Comparison of ENCODE assay signal across 8 cellular contexts in the genomic region with DNA sequence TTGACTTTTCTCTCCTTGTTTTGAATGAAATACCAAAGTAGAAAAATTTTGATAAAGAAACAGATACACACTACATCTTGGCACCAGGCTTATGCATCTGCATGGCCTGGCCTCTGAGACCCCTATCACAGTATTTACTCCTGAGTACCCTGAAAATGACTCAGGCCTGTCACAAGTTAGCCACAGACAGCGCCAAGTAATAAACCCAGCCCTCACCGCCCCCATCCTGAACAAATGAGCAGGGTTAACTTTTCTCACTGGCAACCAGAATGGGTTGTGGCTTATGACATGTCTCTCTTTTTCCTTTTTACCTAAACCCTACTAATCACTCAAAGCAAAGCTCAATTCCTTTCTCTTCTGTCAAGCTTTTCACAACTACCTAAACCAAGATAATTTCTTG. TPM values are rescaled to one million over a fixed set of nuclear protein-coding genes. Genes with fewer than 3 reads are reported as not detected.
A peak's percentile ranks its signal among the peaks of the same experiment; 100 is the strongest.
DNase-seq lines count a peak whose midpoint lies in the region; ATAC-seq, FAIRE-seq and TF ChIP-seq lines count a peak whose summit lies in the region.

No MANE protein-coding gene starts in this region.

- peak; percentile 45 for ATAC-seq in GM18498 (IDR thresholded peaks at IDR 0.05; ENCODE audit: unreplicated experiment)
- peak; percentile 52 for ATAC-seq in HG03045 (IDR thresholded peaks at IDR 0.05; ENCODE audit: unreplicated experiment)
- peak; percentile 87 for ATAC-seq in GM12878
- no peak for ATAC-seq in HG03280 (IDR thresholded peaks at IDR 0.05; ENCODE audit: unreplicated experiment)

- H4K20me1 ChIP-seq in GM12878 (ENCODE audit: control insufficient read depth, insufficient read depth): no peaks in the 10 kb centered on the region

- H3K4me2 ChIP-seq in GM12878 (ENCODE audit: control insufficient read depth, insufficient read depth): peak overlapping the region; percentile 6; the same call in 1 of the 2 replicates

- no peak for FAIRE-seq in GM12878 (lab: Jason Lieb, UNC)

- H3K9me3 ChIP-seq in GM12878 (replicated peaks; ENCODE audit: control insufficient read depth, insufficient read depth, low read length): no peaks in the 10 kb centered on the region

- peaks cover 7% of the 10 kb centered on the region for H3K79me2 ChIP-seq in GM12878 (ENCODE audit: control insufficient read depth, insufficient read depth, low read length)

- peak in 1 of 2 experiments; percentile 39; a peak in 1 of 4 replicates for TF ChIP-seq EP300 in GM12878 (IDR thresholded peaks at IDR 0.05; ENCODE audit: borderline replicate concordance in 1 of 2, control insufficient read depth in 1 of 2, low read depth in 2 of 2, low read length in 2 of 2)

- TF ChIP-seq CTCF in GM12878 (IDR thresholded peaks at IDR 0.05 in 2 of 3, conservative IDR thresholded peaks at IDR 0.05 in 1 of 3; ENCODE audit: control insufficient read depth in 2 of 3, extremely low read depth in 1 of 3, insufficient read depth in 1 of 3, low read depth in 3 of 3, low read length in 3 of 3) (no peak), GM20000 (IDR thresholded peaks at IDR 0.05; ENCODE audit: extremely low read depth, missing control alignments) (no peak), GM10248 (IDR thresholded peaks at IDR 0.05; ENCODE audit: control extremely low read depth, extremely low read depth, low read depth, missing control alignments) (no peak)

- POLR2A ChIA-PET in GM12878 (lab: Charles Lee): interaction anchor here (0.6 to 3.1 kb wide), 14 partner anchors 8 to 257 kb away, joined by 3 to 19 read pairs (median 4); no protein-coding TSS in a partner anchor
- POLR2A ChIA-PET in GM10248 (lab: Yijun Ruan, JAX): no interaction called here

- DNase-seq in GM12878 (ENCODE audit: low read depth, low spot score): no peak
- DNase-seq in renal cortical epithelial cell (ENCODE audit: low read depth): peak; percentile 36
- no peak for DNase-seq in GM20000 (ENCODE audit: low spot score)
- no peak for DNase-seq in GM10248 (ENCODE audit: extremely low spot score)
- DNase-seq in activated CD8-positive, alpha-beta memory T cell treated with anti-CD3 and anti-CD28 coated beads for 24 hours: no peak

- no peaks in the 10 kb centered on the region for H3K36me3 ChIP-seq in GM12878 (ENCODE audit: control insufficient read depth in 2 of 2, insufficient read depth in 2 of 2, low read length in 1 of 2)

- SMC1A ChIA-PET in GM12878 (lab: Charles Lee; ENCODE audit: uncharacterized antibody, unreplicated experiment): interaction anchor here (0.7 to 3.1 kb wide), 21 partner anchors 8 to 122 kb away, joined by 3 to 21 read pairs (median 4); no protein-coding TSS in a partner anchor

- no peak overlapping the region for H3K4me3 ChIP-seq in GM12878

- intact Hi-C loops in GM12878 (cut with micrococcal nuclease; ENCODE audit: unreplicated experiment): loop anchor here (10.0 kb wide), 1 partner anchor 462 kb away; no protein-coding TSS in a partner anchor

- no peak overlapping the region for H2AFZ ChIP-seq in GM12878 (ENCODE audit: control insufficient read depth, low read depth, low read length)

- H3K9ac ChIP-seq in GM12878 (ENCODE audit: control insufficient read depth, insufficient read depth, low read length): no peak overlapping the region

- H3K27ac ChIP-seq in GM12878 (ENCODE audit: control insufficient read depth, insufficient read depth): no peak overlapping the region

- CTCF ChIA-PET in GM12878 (lab: Yijun Ruan, JAX) (interaction anchor here (0.6 to 1.8 kb wide), 5 partner anchors 9 to 33 kb away, joined by 3 to 8 read pairs (median 3); no protein-coding TSS in a partner anchor), GM10248 (lab: Yijun Ruan, JAX) (interaction anchor here (0.6 to 1.4 kb wide), 7 partner anchors 10 to 333 kb away, joined by 3 to 8 read pairs (median 3); no protein-coding TSS in a partner anchor)

- 44% methylated on average over 2 of the region's 2 CpGs for WGBS in GM12878 (ENCODE audit: insufficient coverage, insufficient replicate concordance, low lambda C conversion rate, missing lambda C conversion rate)

- no TSS peak for BruUV-seq in GM12878 (replicated peaks; lab: Mats Ljungman, UMichigan)

- peaks cover 51% of the 10 kb centered on the region for H3K4me1 ChIP-seq in GM12878 (ENCODE audit: control insufficient read depth, insufficient read depth, low read length)

- in situ Hi-C loops in GM12878 (cut with MboI): no loop called here

- no peak for TF ChIP-seq POLR2A in GM12878 (IDR thresholded peaks at IDR 0.05; ENCODE audit: low read depth, low read length)

- no peaks in the 10 kb centered on the region for H3K27me3 ChIP-seq in GM12878 (replicated peaks in 1 of 2; ENCODE audit: control insufficient read depth in 2 of 2, insufficient read depth in 2 of 2, low read length in 1 of 2)

- RAD21 ChIA-PET in GM12878 (lab: Charles Lee; ENCODE audit: unreplicated experiment): interaction anchor here (0.6 to 3.4 kb wide), 16 partner anchors 8 to 85 kb away, joined by 3 to 20 read pairs (median 3); no protein-coding TSS in a partner anchor

- TF ChIP-seq RAD21 in GM12878 (IDR thresholded peaks at IDR 0.05; ENCODE audit: insufficient read depth, low read depth, low read length): no peak

TF ChIP-seq in GM12878, 131 proteins besides CTCF, POLR2A, EP300 and RAD21 (continues in another document):
- no peak for TF ChIP-seq CBX5 (IDR thresholded peaks at IDR 0.05; ENCODE audit: low read depth)
- 0 out of 2 replicates have a peak, but pooled peaks have one; percentile 7 for TF ChIP-seq IRF4 (IDR thresholded peaks at IDR 0.05; ENCODE audit: low read depth, low read length)
- peak; percentile 59 to 75; a peak in 2 of 4 replicates for TF ChIP-seq IKZF2 (IDR thresholded peaks at IDR 0.05)
- peak; percentile 53; the same call in 1 of the 2 replicates for TF ChIP-seq DPF2 (IDR thresholded peaks at IDR 0.05)
- TF ChIP-seq CREB1 (IDR thresholded peaks at IDR 0.05; ENCODE audit: low read depth): 0 out of 2 replicates have a peak, but pooled peaks have one; percentile 20
- peak; percentile 71 for TF ChIP-seq NR2F1 (conservative IDR thresholded peaks at IDR 0.05)
- peak; percentile 49 for TF ChIP-seq IKZF1 (conservative IDR thresholded peaks at IDR 0.05)
- peak; percentile 34; the same call in 1 of the 2 replicates for TF ChIP-seq CREM (IDR thresholded peaks at IDR 0.05; ENCODE audit: low read depth)
- peak in 1 of 2 experiments; percentile 29; a peak in 1 of 4 replicates for TF ChIP-seq ETV6 (conservative IDR thresholded peaks at IDR 0.05 in 1 of 2, IDR thresholded peaks at IDR 0.05 in 1 of 2; ENCODE audit: borderline replicate concordance in 1 of 2, low read depth in 1 of 2)
- TF ChIP-seq, protein P1, sequence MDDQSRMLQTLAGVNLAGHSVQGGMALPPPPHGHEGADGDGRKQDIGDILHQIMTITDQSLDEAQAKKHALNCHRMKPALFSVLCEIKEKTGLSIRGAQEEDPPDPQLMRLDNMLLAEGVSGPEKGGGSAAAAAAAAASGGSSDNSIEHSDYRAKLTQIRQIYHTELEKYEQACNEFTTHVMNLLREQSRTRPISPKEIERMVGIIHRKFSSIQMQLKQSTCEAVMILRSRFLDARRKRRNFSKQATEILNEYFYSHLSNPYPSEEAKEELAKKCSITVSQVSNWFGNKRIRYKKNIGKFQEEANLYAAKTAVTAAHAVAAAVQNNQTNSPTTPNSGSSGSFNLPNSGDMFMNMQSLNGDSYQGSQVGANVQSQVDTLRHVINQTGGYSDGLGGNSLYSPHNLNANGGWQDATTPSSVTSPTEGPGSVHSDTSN (IDR thresholded peaks at IDR 0.05; ENCODE audit: insufficient replicate concordance, low read depth, low read length): peak; percentile 3
- peak; percentile 65; the same call in 1 of the 2 replicates for TF ChIP-seq CBFB (IDR thresholded peaks at IDR 0.05; ENCODE audit: low read depth)
- TF ChIP-seq, protein P2, sequence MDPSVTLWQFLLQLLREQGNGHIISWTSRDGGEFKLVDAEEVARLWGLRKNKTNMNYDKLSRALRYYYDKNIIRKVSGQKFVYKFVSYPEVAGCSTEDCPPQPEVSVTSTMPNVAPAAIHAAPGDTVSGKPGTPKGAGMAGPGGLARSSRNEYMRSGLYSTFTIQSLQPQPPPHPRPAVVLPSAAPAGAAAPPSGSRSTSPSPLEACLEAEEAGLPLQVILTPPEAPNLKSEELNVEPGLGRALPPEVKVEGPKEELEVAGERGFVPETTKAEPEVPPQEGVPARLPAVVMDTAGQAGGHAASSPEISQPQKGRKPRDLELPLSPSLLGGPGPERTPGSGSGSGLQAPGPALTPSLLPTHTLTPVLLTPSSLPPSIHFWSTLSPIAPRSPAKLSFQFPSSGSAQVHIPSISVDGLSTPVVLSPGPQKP (IDR thresholded peaks at IDR 0.05; ENCODE audit: low read depth, low read length): no peak
- peak in 1 of 2 experiments; percentile 34; a peak in 1 of 4 replicates for TF ChIP-seq BHLHE40 (IDR thresholded peaks at IDR 0.05; ENCODE audit: borderline replicate concordance in 1 of 2, low read depth in 2 of 2, low read length in 1 of 2)
- TF ChIP-seq ATF7 (IDR thresholded peaks at IDR 0.05; ENCODE audit: low read depth): peak; percentile 72

RNA-seq across cellular contexts. Expression of a gene that starts 35.3 kb away (rescaled TPM):
- 22.4 and 22.8 TPM in 2 replicates for total RNA-seq in GM12878 (2013; cell fraction: nucleolus; rRNA removed)
- 5.3 and 5.7 TPM in 2 replicates for total RNA-seq in GM12878 (2014; rRNA removed)
- total RNA-seq in GM12878 (2014; rRNA removed; fragmentation: Illumina TruSeq; extraction: Trizol): 6.7 and 6.8 TPM in 2 replicates
- total RNA-seq in GM12878 (2021): 23.9 and 25.6 TPM in 2 replicates
- 2.9 TPM for polyA plus RNA-seq in GM12878 (2011; ENCODE audit: low read depth)
- polyA plus RNA-seq in GM12878 (2011; rRNA removed): 9.2 and 10.0 TPM in 2 replicates
- polyA plus RNA-seq in GM12878 (2011; cell fraction: cytosol; rRNA removed): 12.1 and 14.2 TPM in 2 replicates
- polyA plus RNA-seq in GM12878 (2011; cell fraction: nucleus; rRNA removed): 15.3 and 17.6 TPM in 2 replicates
- polyA plus RNA-seq in GM12878 (2012): 3.6 and 4.9 TPM in 2 replicates
- 16.2 and 17.6 TPM in 2 replicates for polyA plus RNA-seq in GM12878 (2014; fragmentation: Illumina TruSeq; extraction: Trizol)
- 1 to 10 TPM; 3.0 to 3.2 TPM for polyA plus RNA-seq in GM12878 (2014; fragmentation: Nextera tagmentation; extraction: Ambion mirVana)
- polyA plus RNA-seq in GM12878 (2014; rRNA removed): 9.4 and 11.5 TPM in 2 replicates
- 10 to 100 TPM; 10.9 to 11.8 TPM for polyA plus RNA-seq in GM12878 (2016; fragmentation: Nextera tagmentation; extraction: Ambion mirVana)
- 10.8 and 11.3 TPM in 2 replicates for polyA minus RNA-seq in GM12878 (2011; rRNA and poly(A)+ RNA removed)
- polyA minus RNA-seq in GM12878 (2011; cell fraction: cytosol; rRNA and poly(A)+ RNA removed): 8.0 and 8.7 TPM in 2 replicates
- polyA minus RNA-seq in GM12878 (2011; cell fraction: nucleus; rRNA and poly(A)+ RNA removed): 5.2 and 10.3 TPM in 2 replicates
- total RNA-seq in renal cortical epithelial cell: 4.9 and 16.2 TPM in 2 replicates
